Comparison of ENCODE assay signal across 8 cellular contexts in genomic region chr16:3305109-3306068, GRCh38.
DNase-seq lines count a peak whose midpoint lies in the region; ATAC-seq lines count a peak whose summit lies in the region.

TIGD7 (minus strand) TSS chr16:3305430; CDS start chr16:3300614, 4,816 bp downstream.
ZNF75A (plus strand) TSS chr16:3305497; CDS start chr16:3308429, 2,932 bp downstream.

- in situ Hi-C loops in ACHN (cut with HindIII; ENCODE audit: low pct_ligation_motif_present, low pct_unique_long_range_greater_than_20kb, low sequenced_read_pairs) = no loop called here

- peak; percentile 91 for ATAC-seq in GM18867 (IDR thresholded peaks at IDR 0.05; ENCODE audit: unreplicated experiment)
- peak; percentile 76 for ATAC-seq in HG03097 (IDR thresholded peaks at IDR 0.05; ENCODE audit: low FRiP score, unreplicated experiment)

- DNase-seq in ACHN = peak; percentile 92
- DNase-seq in NCI-H345 (lab: John Stamatoyannopoulos, UW) = peak; percentile 85
- peak; percentile 69 for DNase-seq in activated CD4-positive, alpha-beta T cell treated with anti-CD3 and anti-CD28 coated beads for 1 hour
- peak; percentile 73 to 87 for DNase-seq in cerebellar nuclear complex (lab: John Stamatoyannopoulos, UW)
- peak; percentile 83 for DNase-seq in kidney glomerular epithelial cell (lab: John Stamatoyannopoulos, UW)
- DNase-seq in stimulated activated CD4-positive, alpha-beta T cell treated with anti-CD3 and anti-CD28 coated beads, Interleukin-15, amount 100 ng/mL, for 24 hours = peak; percentile 88

Comparison
In these comparisons a context has a peak if more than half of its experiments do, and no peak if none do; other contexts are left out.
1. Peak in every context shown above with its lines: DNase-seq and ATAC-seq.